ENCODE assay signal across 12 cellular contexts in genomic region chr3:138949445-138950005, GRCh38. TPM values are rescaled to one million over a fixed set of nuclear protein-coding genes. Genes with fewer than 3 reads are reported as not detected.
DNase-seq lines count a peak whose midpoint lies in the region; TF ChIP-seq lines count a peak whose summit lies in the region.
"Had no signal": no experiment of that assay in that cellular context is flagged by ENCODE, and none has a peak within 500 bp of the region (broad histone marks: within the 10 kb centered on the region; RNA-seq: fewer than 3 reads in every experiment).

No MANE protein-coding gene starts in this region.

- H3K9me3 ChIP-seq in breast epithelium, result no peaks in the 10 kb centered on the region
- no peaks in the 10 kb centered on the region for H3K9me3 ChIP-seq in colonic mucosa
- no peaks in the 10 kb centered on the region for H3K9me3 ChIP-seq in mesodermal cell (ENCODE audit: control insufficient read depth, low read length)
- no peaks in the 10 kb centered on the region for H3K9me3 ChIP-seq in tibial nerve

- CTCF ChIA-PET in MCF 10A (lab: Yijun Ruan, JAX), result interaction anchor here (3.4 kb wide), 1 partner anchor 13 kb away, joined by 14 read pairs; no protein-coding TSS in a partner anchor

- H3K27me3 ChIP-seq in breast epithelium (peaks cover 0 to 76% of the 10 kb centered on the region in 2 donors), colonic mucosa (peaks cover 71% of the 10 kb centered on the region), tibial nerve (peaks cover 0 to 95% of the 10 kb centered on the region in 2 donors)

- H3K27ac Mint-ChIP-seq in MCF 10A (ENCODE audit: low read depth, unreplicated experiment), result no peak overlapping the region

- no TSS peak for BruUV-seq in MCF 10A (replicated peaks; lab: Mats Ljungman, UMichigan)

- peaks cover 4 to 15% of the 10 kb centered on the region in 2 donors for H3K4me1 ChIP-seq in breast epithelium
- H3K4me1 ChIP-seq in colonic mucosa, result peaks cover 32% of the 10 kb centered on the region
- peaks cover 14% of the 10 kb centered on the region for H3K4me1 ChIP-seq in mesodermal cell (ENCODE audit: control insufficient read depth, insufficient read depth, low read length, poor library complexity, severe bottlenecking)
- H3K4me1 ChIP-seq in tibial nerve, result peaks cover 0 to 47% (median 33%) of the 10 kb centered on the region in 4 donors

- WGBS in mesodermal cell (ENCODE audit: insufficient coverage in 2 of 2), 2 experiments, result 1 to 4% methylated on average over 23 to 27 of the region's 27 CpGs
- 6 to 10% methylated on average over 26 of the region's 27 CpGs for WGBS in tibial nerve, 2 donors

- no peak for TF ChIP-seq POLR2A in breast epithelium (IDR thresholded peaks at IDR 0.05)
- no peak for TF ChIP-seq POLR2A in tibial nerve (IDR thresholded peaks at IDR 0.05)

- H3K4me3 ChIP-seq in breast epithelium, result peak overlapping the region; percentile 27 to 61 (median 37)
- H3K4me3 ChIP-seq in colonic mucosa, result peak overlapping the region; percentile 19
- peak overlapping the region; percentile 22 for H3K4me3 ChIP-seq in mesodermal cell (ENCODE audit: extremely low read depth, insufficient read depth, low read length, poor library complexity, severe bottlenecking)
- H3K4me3 ChIP-seq in tibial nerve, result peak overlapping the region in 3 of 4 donors; percentile 21 to 45 (median 24)

- TF ChIP-seq CTCF in breast epithelium (IDR thresholded peaks at IDR 0.05) (no peak), MCF 10A (IDR thresholded peaks at IDR 0.05; ENCODE audit: unreplicated experiment) (no peak), colonic mucosa (IDR thresholded peaks at IDR 0.05) (no peak), tibial nerve (IDR thresholded peaks at IDR 0.05) (no peak)

- H3K4me3 Mint-ChIP-seq in MCF 10A (ENCODE audit: unreplicated experiment), result no peak overlapping the region

- no peaks in the 10 kb centered on the region for H3K4me1 Mint-ChIP-seq in MCF 10A (ENCODE audit: insufficient read depth, unreplicated experiment)

- H3K27ac ChIP-seq in breast epithelium (no peak overlapping the region), colonic mucosa (no peak overlapping the region), mesodermal cell (ENCODE audit: low read depth, low read length, severe bottlenecking) (no peak overlapping the region), tibial nerve (no peak overlapping the region)
- H3K27ac ChIP-seq: C4-2B, RWPE1 had no signal

- no peak overlapping the region for H3K9ac ChIP-seq in colonic mucosa (ENCODE audit: low read depth in 2 of 2, low read length in 2 of 2)

- peaks cover 51% of the 10 kb centered on the region for H3K27me3 Mint-ChIP-seq in MCF 10A (ENCODE audit: insufficient read depth, unreplicated experiment)

- DNase-seq in breast epithelium (ENCODE audit: low spot score in 2 of 2) (no peak), MCF 10A (ENCODE audit: unreplicated experiment) (no peak), colonic mucosa (no peak), tibial nerve (ENCODE audit: low spot score in 2 of 2) (no peak), NCI-H146 (lab: John Stamatoyannopoulos, UW) (no peak)
- no peak for DNase-seq in stimulated activated naive CD4-positive, alpha-beta T cell treated with Interleukin-2 at 50 U/mL for 16 hours (lab: John Stamatoyannopoulos, UW)
- DNase-seq in activated CD4-positive, CD25-positive, alpha-beta regulatory T cell treated with anti-CD3 and anti-CD28 coated beads, Interleukin-2, amount 50 U/mL, for 72 hours, result no peak
- DNase-seq: MV-4-11 had no signal

- intact Hi-C loops in breast epithelium (cut with DNase I; ENCODE audit: low total_unique reads) (loop anchor here (10.0 kb wide), 1 partner anchor 375 kb away; no protein-coding TSS in a partner anchor), MCF 10A (cut with micrococcal nuclease) (no loop called here), colonic mucosa (cut with DNase I) (loop anchor here (10.0 kb wide), 1 partner anchor 255 kb away; no protein-coding TSS in a partner anchor)

- POLR2A ChIA-PET in MCF 10A (lab: Yijun Ruan, JAX), result no interaction called here

- TF ChIP-seq EP300 in tibial nerve (IDR thresholded peaks at IDR 0.05), result no peak

- no peaks in the 10 kb centered on the region for H3K36me3 Mint-ChIP-seq in MCF 10A (ENCODE audit: insufficient read depth, unreplicated experiment)

- H3K36me3 ChIP-seq in breast epithelium (no peaks in the 10 kb centered on the region), colonic mucosa (no peaks in the 10 kb centered on the region), mesodermal cell (ENCODE audit: control insufficient read depth, insufficient read depth, low read length) (no peaks in the 10 kb centered on the region), tibial nerve (no peaks in the 10 kb centered on the region)

- no peaks in the 10 kb centered on the region for H3K9me3 Mint-ChIP-seq in MCF 10A (ENCODE audit: unreplicated experiment)

RNA-seq across cellular contexts. Expression of gene FOXL2NB, which starts 2.5 kb away (rescaled TPM):
- total RNA-seq in breast epithelium, result under 1 TPM in 1 of 3 donors, not detected in 2; 0.33 TPM
- 0.14 and 0.20 TPM in 2 replicates for total RNA-seq in MCF 10A (2022)
- not detected for total RNA-seq in colonic mucosa
- polyA plus RNA-seq in mesodermal cell (2013, experiment 1 of 2), result 0.41 TPM
- polyA plus RNA-seq in mesodermal cell (2013, experiment 2 of 2), result 0.96 TPM
- not detected for total RNA-seq in tibial nerve
- total RNA-seq: glomerular endothelial cell had no signal

RNA-seq across cellular contexts. Expression of gene FOXL2, which starts 2.6 kb away (rescaled TPM):
- total RNA-seq in breast epithelium, result under 1 TPM in 1 of 3 donors, not detected in 2; 0.33 TPM
- 0.17 and 0.30 TPM in 2 replicates for total RNA-seq in MCF 10A (2022)
- total RNA-seq in colonic mucosa, result under 1 TPM in 1 of 2 donors, not detected in 1; 0.07 TPM
- 0.96 TPM for polyA plus RNA-seq in mesodermal cell (2013, experiment 1 of 2)
- 0.91 TPM for polyA plus RNA-seq in mesodermal cell (2013, experiment 2 of 2)
- not detected for total RNA-seq in tibial nerve

RNA-seq across cellular contexts. Expression of gene PRR23A, which starts 56.5 kb away (rescaled TPM):
- total RNA-seq in breast epithelium, result not detected
- not detected in 2 replicates for total RNA-seq in MCF 10A (2022)
- total RNA-seq in colonic mucosa, result not detected
- polyA plus RNA-seq in mesodermal cell (2013, experiment 1 of 2), result not detected
- polyA plus RNA-seq in mesodermal cell (2013, experiment 2 of 2), result not detected
- not detected for total RNA-seq in tibial nerve
- total RNA-seq: glomerular endothelial cell had no signal
